Comparison of ENCODE assay signal across 11 cellular contexts in the genomic region with DNA sequence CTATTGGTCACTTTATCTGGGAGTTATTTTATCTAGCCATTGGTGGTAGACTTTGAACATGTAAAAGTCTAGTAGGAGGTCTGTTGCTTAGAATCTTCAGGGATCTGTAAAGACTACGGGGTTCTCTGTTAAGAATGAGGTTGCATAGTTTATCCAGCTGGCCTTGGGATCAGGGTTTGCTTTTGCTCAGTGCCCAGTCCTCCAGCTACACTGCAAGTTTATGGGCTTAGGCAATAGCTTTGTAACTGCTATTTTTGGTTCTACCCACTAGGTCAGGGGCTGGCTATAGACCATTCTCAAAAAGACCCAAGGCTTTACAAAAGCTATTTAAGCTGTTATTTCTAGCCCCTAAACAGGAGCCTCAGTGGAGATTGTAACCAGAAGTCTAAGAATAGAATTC. TPM values are rescaled to one million over a fixed set of nuclear protein-coding genes. Genes with fewer than 3 reads are reported as not detected.
DNase-seq lines count a peak whose midpoint lies in the region; ATAC-seq and TF ChIP-seq lines count a peak whose summit lies in the region.
"Had no signal": no experiment of that assay in that cellular context is flagged by ENCODE, and none has a peak within 500 bp of the region (broad histone marks: within the 10 kb centered on the region; RNA-seq: fewer than 3 reads in every experiment).

No MANE protein-coding gene starts in this region.

- TF ChIP-seq CTCF in natural killer cell (IDR thresholded peaks at IDR 0.05) (no peak), brain microvascular endothelial cell (IDR thresholded peaks at IDR 0.05; ENCODE audit: low read depth, low read length, missing control alignments) (no peak)

- DNase-seq in natural killer cell (no peak), caudate nucleus (lab: John Stamatoyannopoulos, UW) (no peak), iris pigment epithelial cell (ENCODE audit: low read depth) (peak; percentile 37), RPMI8226 (no peak), brain microvascular endothelial cell (no peak)
- DNase-seq in natural killer cell treated with Interleukin-12 subunit alpha and Interleukin-12 subunit beta and Interleukin-15 and Interleukin-18, amount 100 ng/mL, for 72 hours (ENCODE audit: low spot score), result no peak
- DNase-seq: NCI-H2029 treated with DMSO at 0.1 percent for 48 hours had no signal

- peaks cover 12% of the 10 kb centered on the region for H3K36me3 ChIP-seq in brain microvascular endothelial cell (replicated peaks)

- in situ Hi-C loops in brain microvascular endothelial cell (cut with HindIII; ENCODE audit: low pct_ligation_motif_present, low sequenced_read_pairs), result no loop called here

- peak overlapping the region; percentile 2 for H3K4me3 Mint-ChIP-seq in natural killer cell
- H3K4me3 Mint-ChIP-seq in natural killer cell treated with Interleukin-12 subunit alpha and Interleukin-12 subunit beta and Interleukin-15 and Interleukin-18, amount 100 ng/mL, for 72 hours, result no peak overlapping the region
- H3K4me3 Mint-ChIP-seq: activated T-helper 1 cell treated with anti-CD3 and anti-CD28 coated beads, Interleukin-12 subunit alpha, Interleukin-12 subunit beta, Interleukin-2, Interleukin-4 antibody, amounts not matched to agents 30 ng/mL and 10 ng/mL and 1 ng/mL, durations not matched to agents 14 hours and 24 hours and 36 hours; stimulated activated naive CD8-positive, alpha-beta T cell treated with anti-CD3 and anti-CD28 coated beads, Interleukin-15, Interleukin-2, amounts not matched to agents 100 ng/mL and 50 ng/mL, for 24 hours had no signal

- H3K27ac ChIP-seq in caudate nucleus (ENCODE audit: low read depth, low read length), result peak overlapping the region; percentile 20
- no peak overlapping the region for H3K27ac ChIP-seq in brain microvascular endothelial cell

- H3K4me3 ChIP-seq in brain microvascular endothelial cell (ENCODE audit: low read depth, low read length), result no peak overlapping the region

- H3K9me3 Mint-ChIP-seq in natural killer cell, result no peaks in the 10 kb centered on the region
- no peaks in the 10 kb centered on the region for H3K9me3 Mint-ChIP-seq in natural killer cell treated with Interleukin-12 subunit alpha and Interleukin-12 subunit beta and Interleukin-15 and Interleukin-18, amount 100 ng/mL, for 72 hours
- H3K9me3 Mint-ChIP-seq: activated T-helper 1 cell treated with anti-CD3 and anti-CD28 coated beads, Interleukin-12 subunit alpha, Interleukin-12 subunit beta, Interleukin-2, Interleukin-4 antibody, amounts not matched to agents 30 ng/mL and 10 ng/mL and 1 ng/mL, durations not matched to agents 14 hours and 24 hours and 36 hours; stimulated activated naive CD8-positive, alpha-beta T cell treated with anti-CD3 and anti-CD28 coated beads, Interleukin-15, Interleukin-2, amounts not matched to agents 100 ng/mL and 50 ng/mL, for 24 hours had no signal

- intact Hi-C loops in natural killer cell (cut with micrococcal nuclease), result no loop called here

- peaks cover 42 to 71% of the 10 kb centered on the region in 2 donors for H3K4me1 Mint-ChIP-seq in natural killer cell
- peaks cover 24 to 31% of the 10 kb centered on the region in 2 donors for H3K4me1 Mint-ChIP-seq in natural killer cell treated with Interleukin-12 subunit alpha and Interleukin-12 subunit beta and Interleukin-15 and Interleukin-18, amount 100 ng/mL, for 72 hours (ENCODE audit: low read depth in 2 of 2)

- no peaks in the 10 kb centered on the region for H3K36me3 Mint-ChIP-seq in natural killer cell
- H3K36me3 Mint-ChIP-seq in natural killer cell treated with Interleukin-12 subunit alpha and Interleukin-12 subunit beta and Interleukin-15 and Interleukin-18, amount 100 ng/mL, for 72 hours, result no peaks in the 10 kb centered on the region

- H3K27me3 ChIP-seq in brain microvascular endothelial cell (replicated peaks), result no peaks in the 10 kb centered on the region

- peak overlapping the region; percentile 73 to 79 for H3K27ac Mint-ChIP-seq in natural killer cell
- peak overlapping the region in 1 of 2 donors; percentile 24 for H3K27ac Mint-ChIP-seq in natural killer cell treated with Interleukin-12 subunit alpha and Interleukin-12 subunit beta and Interleukin-15 and Interleukin-18, amount 100 ng/mL, for 72 hours
- H3K27ac Mint-ChIP-seq: activated T-helper 1 cell treated with anti-CD3 and anti-CD28 coated beads, Interleukin-12 subunit alpha, Interleukin-12 subunit beta, Interleukin-2, Interleukin-4 antibody, amounts not matched to agents 30 ng/mL and 10 ng/mL and 1 ng/mL, durations not matched to agents 14 hours and 24 hours and 36 hours; stimulated activated naive CD8-positive, alpha-beta T cell treated with anti-CD3 and anti-CD28 coated beads, Interleukin-15, Interleukin-2, amounts not matched to agents 100 ng/mL and 50 ng/mL, for 24 hours had no signal

- H3K27me3 Mint-ChIP-seq in natural killer cell (ENCODE audit: low read depth in 2 of 2), result no peaks in the 10 kb centered on the region
- no peaks in the 10 kb centered on the region for H3K27me3 Mint-ChIP-seq in natural killer cell treated with Interleukin-12 subunit alpha and Interleukin-12 subunit beta and Interleukin-15 and Interleukin-18, amount 100 ng/mL, for 72 hours
- H3K27me3 Mint-ChIP-seq: stimulated activated naive CD8-positive, alpha-beta T cell treated with anti-CD3 and anti-CD28 coated beads, Interleukin-15, Interleukin-2, amounts not matched to agents 100 ng/mL and 50 ng/mL, for 24 hours had no signal

- ATAC-seq in natural killer cell, result peak; percentile 22 to 37 (median 24)
- ATAC-seq in natural killer cell treated with Interleukin-12 subunit alpha and Interleukin-12 subunit beta and Interleukin-15 and Interleukin-18, amount 100 ng/mL, for 72 hours, result no peak
- ATAC-seq in HG02870 (IDR thresholded peaks at IDR 0.05; ENCODE audit: unreplicated experiment), result no peak
- ATAC-seq in esophagus mucosa, result no peak

RNA-seq across cellular contexts. Expression of gene SH3GLB1, which starts 9.8 kb away (rescaled TPM):
- total RNA-seq in natural killer cell, result 100 to 1,000 TPM in 2 of 3 donors, 10 to 100 TPM in 1; 98.1 to 114 (median 109) TPM
- 100 to 1,000 TPM in 1 of 2 donors, 10 to 100 TPM in 1; 59.3 to 107 TPM for total RNA-seq in natural killer cell treated with Interleukin-12 subunit alpha and Interleukin-12 subunit beta and Interleukin-15 and Interleukin-18, amount 100 ng/mL, for 72 hours
- total RNA-seq in esophagus mucosa, result 99.9 TPM

Comparison
In these comparisons a context has a peak if more than half of its experiments do, and no peak if none do; other contexts are left out.
1. ATAC-seq: peak in natural killer cell (3 of 3); none in natural killer cell treated with Interleukin-12 subunit alpha and Interleukin-12 subunit beta and Interleukin-15 and Interleukin-18, amount 100 ng/mL, for 72 hours (0 of 2), HG02870 (single experiment) and esophagus mucosa (single experiment).